ENCODE assay signal across 8 cellular contexts in the genomic region with DNA sequence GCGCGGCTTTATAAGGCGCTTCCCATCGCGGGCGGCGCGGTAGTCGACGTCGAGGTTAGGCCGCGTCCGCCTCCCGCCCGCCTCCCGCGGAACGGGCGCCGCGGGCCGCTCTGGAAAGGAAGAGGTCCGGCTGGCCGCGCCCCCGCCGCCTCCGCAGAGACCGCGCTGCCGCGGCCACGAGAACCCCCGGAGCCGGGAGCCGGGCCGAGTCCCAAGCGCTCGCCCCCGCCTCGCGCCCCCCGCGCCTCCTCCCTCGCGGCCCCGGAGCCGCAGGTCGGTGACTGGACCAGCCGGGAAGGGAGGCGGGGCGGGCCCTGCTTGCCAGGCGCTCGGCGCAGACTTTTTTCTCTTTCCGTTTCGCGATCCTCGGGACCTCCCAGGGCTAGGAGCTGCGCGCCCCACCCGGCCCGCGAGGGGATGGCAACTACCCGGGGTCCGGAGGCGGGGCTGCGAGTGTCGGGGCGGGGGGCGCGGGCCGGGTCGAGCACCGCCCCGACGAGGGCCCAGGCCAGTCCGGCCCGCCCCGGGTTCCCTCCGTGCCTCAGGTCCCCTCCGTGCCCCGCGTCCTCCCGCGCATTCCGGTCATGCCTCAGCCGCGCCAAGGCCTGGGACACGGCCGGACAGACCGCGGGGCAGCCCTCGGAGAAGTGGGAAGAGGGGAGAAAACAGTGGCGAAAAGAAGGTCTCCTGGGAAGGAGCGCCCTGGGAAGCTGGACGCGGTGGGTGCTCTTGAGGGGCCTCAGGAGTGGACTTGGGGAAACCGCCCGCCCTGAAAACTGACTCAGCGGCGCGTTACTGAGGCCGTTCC.
A peak's percentile ranks its signal among the peaks of the same experiment; 100 is the strongest.
DNase-seq lines count a peak whose midpoint lies in the region; FAIRE-seq and TF ChIP-seq lines count a peak whose summit lies in the region.

No MANE protein-coding gene starts in this region.

- H3K27me3 ChIP-seq in GM06990 (replicated peaks; ENCODE audit: control insufficient read depth, insufficient read depth, low read length): no peaks in the 10 kb centered on the region

- peak overlapping the region; percentile 84 for H3K27ac ChIP-seq in cingulate gyrus (ENCODE audit: low read depth, low read length)

- H3K4me3 ChIP-seq in GM06990 (replicated peaks; ENCODE audit: low read depth, low read length): peak overlapping the region; percentile 58

- FAIRE-seq in H54 (lab: Jason Lieb, UNC): no peak

- TF ChIP-seq POLR2A in H54 (IDR thresholded peaks at IDR 0.05; ENCODE audit: low read depth, low read length): peak; percentile 18

- DNase-seq in GM06990 (ENCODE audit: extremely low read depth, insufficient read length) (peak; percentile 58), H54 (ENCODE audit: insufficient read length, low spot score) (peak; percentile 91), MV-4-11 (lab: John Stamatoyannopoulos, UW) (peak; percentile 26), kidney tubule cell (ENCODE audit: low spot score) (peak; percentile 94), RKO (ENCODE audit: low spot score) (no peak)
- DNase-seq in activated CD4-positive, alpha-beta T cell treated with anti-CD3 and anti-CD28 coated beads for 4 hours: peak; percentile 55 to 58
- peak; percentile 34 to 54 for DNase-seq in stimulated activated CD4-positive, alpha-beta T cell treated with anti-CD3 and anti-CD28 coated beads, Interleukin-15, amount 100 ng/mL, for 48 hours (ENCODE audit: low read depth in 2 of 2)

- no peaks in the 10 kb centered on the region for H3K36me3 ChIP-seq in GM06990 (ENCODE audit: control insufficient read depth, insufficient read depth, low read length)

- TF ChIP-seq CTCF in GM06990 (IDR thresholded peaks at IDR 0.05; ENCODE audit: insufficient read depth, low read length, poor library complexity, severe bottlenecking): peak; percentile 38
